In the genomic region with DNA sequence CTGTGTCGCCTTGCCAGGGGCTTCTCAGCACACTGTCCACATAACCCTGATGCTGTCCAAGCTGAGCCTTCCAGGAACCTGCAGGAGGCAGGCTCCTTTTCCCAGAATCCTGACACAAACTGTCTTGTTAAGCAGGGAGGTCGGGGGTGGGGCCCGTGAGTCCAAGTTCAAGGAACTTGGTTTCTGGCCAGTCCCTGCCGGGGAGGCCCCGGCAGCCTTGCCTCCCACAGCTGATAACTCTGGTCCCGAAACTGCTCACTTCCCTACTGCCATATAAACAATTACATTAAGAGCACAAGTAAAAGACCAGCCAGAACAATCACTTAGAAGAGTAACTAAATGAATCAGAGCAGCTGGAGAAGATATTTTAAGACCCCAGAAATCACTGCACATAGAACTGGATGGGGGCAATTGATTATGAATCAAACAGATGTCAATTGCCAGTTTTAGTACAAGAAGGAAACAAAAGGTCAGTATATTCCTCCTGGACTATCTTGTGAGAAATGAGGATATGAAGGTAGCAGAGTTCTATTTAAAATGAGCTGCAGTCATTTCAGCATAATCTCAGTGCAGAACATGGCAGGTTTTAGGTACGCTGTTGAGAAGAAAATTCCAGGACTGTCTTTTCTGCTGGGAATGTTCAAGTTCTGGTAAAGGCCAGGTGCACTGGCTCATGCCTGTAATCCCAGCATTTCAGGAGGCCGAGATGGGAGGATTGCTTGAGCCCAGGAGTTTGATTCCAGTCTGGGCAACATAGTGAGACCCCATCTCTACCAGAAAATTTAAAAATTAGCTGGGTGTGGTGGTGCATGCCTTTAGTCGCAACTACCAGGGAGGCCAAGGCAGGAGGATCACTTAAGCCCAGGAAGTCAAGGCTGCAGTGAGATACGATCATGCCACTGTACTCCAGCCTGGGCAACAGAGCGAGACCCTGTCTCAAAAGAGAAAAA, we compare ENCODE assay signal across 8 cellular contexts.
DNase-seq lines count a peak whose midpoint lies in the region; ATAC-seq and TF ChIP-seq lines count a peak whose summit lies in the region.

No MANE protein-coding gene starts in this region.

- CTCF ChIA-PET in HEK293T (lab: Yijun Ruan, JAX) = no interaction called here

- DNase-seq in RPMI8226 (peak; percentile 59), islet precursor cell (peak; percentile 75), Kasumi-1 (lab: John Stamatoyannopoulos, UW) (no peak), HEK293T (ENCODE audit: extremely low spot score) (no peak), DMS153 treated with DMSO at 0.1 percent for 48 hours (lab: John Stamatoyannopoulos, UW; ENCODE audit: unreplicated experiment) (no peak)
- no peak for DNase-seq in stimulated activated CD4-positive, alpha-beta T cell treated with anti-CD3 and anti-CD28 coated beads, Interleukin-4, amount 100 ng/mL, for 1 hour

- ATAC-seq in GM18909 (IDR thresholded peaks at IDR 0.05; ENCODE audit: poor library complexity, unreplicated experiment) (peak; percentile 86), HG02763 (IDR thresholded peaks at IDR 0.05; ENCODE audit: unreplicated experiment) (peak; percentile 91)

- POLR2A ChIA-PET in HEK293T (lab: Yijun Ruan, JAX) = no interaction called here

TF ChIP-seq in HEK293T, 16 proteins besides CTCF, POLR2A, EP300 and RAD21:
- TF ChIP-seq LEF1 (IDR thresholded peaks at IDR 0.05; ENCODE audit: borderline replicate concordance) (no peak), FOXK2 (IDR thresholded peaks at IDR 0.05) (no peak), SP1 (IDR thresholded peaks at IDR 0.05) (no peak), FOXM1 (IDR thresholded peaks at IDR 0.05; ENCODE audit: borderline replicate concordance) (no peak), ELF4 (IDR thresholded peaks at IDR 0.05) (no peak), TARDBP (IDR thresholded peaks at IDR 0.05) (no peak), ZNF384 (IDR thresholded peaks at IDR 0.05) (no peak), SUZ12 (IDR thresholded peaks at IDR 0.05) (no peak)
- TF ChIP-seq, protein P1, sequence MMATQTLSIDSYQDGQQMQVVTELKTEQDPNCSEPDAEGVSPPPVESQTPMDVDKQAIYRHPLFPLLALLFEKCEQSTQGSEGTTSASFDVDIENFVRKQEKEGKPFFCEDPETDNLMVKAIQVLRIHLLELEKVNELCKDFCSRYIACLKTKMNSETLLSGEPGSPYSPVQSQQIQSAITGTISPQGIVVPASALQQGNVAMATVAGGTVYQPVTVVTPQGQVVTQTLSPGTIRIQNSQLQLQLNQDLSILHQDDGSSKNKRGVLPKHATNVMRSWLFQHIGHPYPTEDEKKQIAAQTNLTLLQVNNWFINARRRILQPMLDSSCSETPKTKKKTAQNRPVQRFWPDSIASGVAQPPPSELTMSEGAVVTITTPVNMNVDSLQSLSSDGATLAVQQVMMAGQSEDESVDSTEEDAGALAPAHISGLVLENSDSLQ (IDR thresholded peaks at IDR 0.05) = no peak
TF ChIP-seq in HEK293T: peak in this region for 0.

Comparison
In these comparisons a context has a peak if more than half of its experiments do, and no peak if none do; other contexts are left out.
1. DNase-seq: peak in RPMI8226 (single experiment) and islet precursor cell (single experiment); none in Kasumi-1 (0 of 2), HEK293T (single experiment), stimulated activated CD4-positive, alpha-beta T cell treated with anti-CD3 and anti-CD28 coated beads, Interleukin-4, amount 100 ng/mL, for 1 hour (single experiment) and DMS153 treated with DMSO at 0.1 percent for 48 hours (single experiment).